Comparison of ENCODE assay signal across 2 cellular contexts in the genomic region with DNA sequence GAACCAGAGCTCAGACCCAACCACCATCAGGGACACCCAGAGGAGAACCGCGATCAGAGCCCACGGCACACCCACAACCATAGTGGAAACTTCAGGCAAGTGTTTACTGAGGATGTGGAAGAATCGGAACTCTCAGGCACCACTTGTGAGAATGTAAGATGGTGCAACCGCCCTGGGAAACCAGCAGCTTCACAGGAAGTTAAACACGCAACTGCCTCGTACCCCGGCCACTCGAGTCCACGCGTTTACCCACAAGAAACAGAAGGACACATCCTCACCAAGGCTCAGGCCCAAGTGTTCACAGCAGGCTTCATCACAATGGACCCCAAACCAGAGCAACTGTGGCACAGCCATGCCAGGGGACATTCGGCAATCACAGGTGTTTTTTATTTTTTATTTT.
TF ChIP-seq lines count a peak whose summit lies in the region.

No MANE protein-coding gene starts in this region.

TF ChIP-seq in IMR-90, 13 proteins besides CTCF, POLR2A, EP300 and RAD21:
- TF ChIP-seq MAFK (IDR thresholded peaks at IDR 0.05; ENCODE audit: low read depth, low read length) (no peak), RCOR1 (IDR thresholded peaks at IDR 0.05; ENCODE audit: insufficient replicate concordance, low read length) (no peak), CEBPB (IDR thresholded peaks at IDR 0.05; ENCODE audit: low read depth, low read length) (no peak)
TF ChIP-seq in IMR-90: peak in this region for 0.

TF ChIP-seq in H1, 55 proteins besides CTCF, POLR2A, EP300 and RAD21:
- TF ChIP-seq SUZ12 (IDR thresholded peaks at IDR 0.05; ENCODE audit: low read length) (no peak), SAP30 (IDR thresholded peaks at IDR 0.05; ENCODE audit: insufficient read depth, insufficient replicate concordance, low read length) (no peak), CBX5 (IDR thresholded peaks at IDR 0.05; ENCODE audit: low read depth, low read length) (no peak), PHF8 (conservative IDR thresholded peaks at IDR 0.05; ENCODE audit: low read depth, low read length) (no peak), GABPA (IDR thresholded peaks at IDR 0.05; ENCODE audit: borderline replicate concordance, insufficient read depth, low read length) (no peak)
TF ChIP-seq in H1: peak in this region for 0.
